In genomic region chr11:112408551-112408950, GRCh38 we compare ENCODE assay signal across 22 cellular contexts.
DNase-seq lines count a peak whose midpoint lies in the region; ATAC-seq and TF ChIP-seq lines count a peak whose summit lies in the region.
"Had no signal": no experiment of that assay in that cellular context is flagged by ENCODE, and none has a peak within 500 bp of the region (broad histone marks: within the 10 kb centered on the region; RNA-seq: fewer than 3 reads in every experiment).

No MANE protein-coding gene starts in this region.

- no peaks in the 10 kb centered on the region for H3K9me3 ChIP-seq in iPS DF 6.9 (ENCODE audit: control insufficient read depth, insufficient read depth, low read length)
- H3K9me3 ChIP-seq: SK-N-SH had no signal

- no peaks in the 10 kb centered on the region for H3K4me1 ChIP-seq in iPS DF 6.9 (ENCODE audit: control insufficient read depth, insufficient read depth, low read length)

- peaks cover 31% of the 10 kb centered on the region for H3K9me3 Mint-ChIP-seq in WTC11
- H3K9me3 Mint-ChIP-seq: HFFc6 had no signal

- H3K4me1 Mint-ChIP-seq in WTC11, result peaks cover 27% of the 10 kb centered on the region

- no peak overlapping the region for H3K4me3 ChIP-seq in H7 (ENCODE audit: insufficient read depth, low read depth, low read length)
- no peak overlapping the region for H3K4me3 ChIP-seq in iPS DF 6.9 (ENCODE audit: low read length)
- H3K4me3 ChIP-seq: BLaER1 had no signal

- H3K27me3 ChIP-seq in H7 (ENCODE audit: control insufficient read depth, insufficient read depth, low read length) (no peaks in the 10 kb centered on the region; the same call in 1 of the 2 replicates), iPS DF 6.9 (ENCODE audit: control insufficient read depth, insufficient read depth, low read length) (no peaks in the 10 kb centered on the region)
- H3K27me3 ChIP-seq: BLaER1 had no signal

- H3K4me3 Mint-ChIP-seq in WTC11, result no peak overlapping the region
- H3K4me3 Mint-ChIP-seq: CD4-positive, alpha-beta T cell; HFFc6 had no signal

- H3K36me3 Mint-ChIP-seq in WTC11, result peaks cover 15% of the 10 kb centered on the region

- H3K27ac ChIP-seq in iPS DF 6.9 (ENCODE audit: low read length), result no peak overlapping the region
- H3K27ac ChIP-seq: BLaER1, HL-60, KMS-11 had no signal

- peak overlapping the region; percentile 86 for H3K27ac Mint-ChIP-seq in WTC11
- H3K27ac Mint-ChIP-seq: CD4-positive, alpha-beta T cell; HFFc6 had no signal

- POLR2A ChIA-PET in WTC11 (lab: Charles Lee), result no interaction called here

- peaks cover 21% of the 10 kb centered on the region for H3K27me3 Mint-ChIP-seq in WTC11 (ENCODE audit: low read depth)

- CTCF ChIA-PET in WTC11 (lab: Charles Lee), result interaction anchor here (1.1 to 1.3 kb wide), 3 partner anchors 32 to 179 kb away, joined by 3 to 8 read pairs (median 3); no protein-coding TSS in a partner anchor

- DNase-seq in H7 (peak; percentile 38), WTC11 (ENCODE audit: low spot score) (peak; percentile 45), iPS DF 6.9 (ENCODE audit: low read depth, low spot score) (peak; percentile 9), renal cortical epithelial cell (ENCODE audit: low read depth) (peak; percentile 1), NCI-H2196 (lab: John Stamatoyannopoulos, UW; ENCODE audit: unreplicated experiment) (no peak)
- DNase-seq: ACHN; CD4-positive, alpha-beta T cell; COR-L47; DND-41; HFFc6; IMR-90; MV-4-11; NCI-H1105 treated with DMSO at 0.1 percent for 48 hours; NCI-H2107; NCI-H748 treated with DMSO at 0.1 percent for 48 hours; SIG-M5; SK-N-SH had no signal

- no CpG with 5 or more reads among the region's 7 CpGs for WGBS in iPS DF 6.9 (ENCODE audit: insufficient coverage, insufficient read length)

- ATAC-seq in WTC11 (peak; percentile 95), GM18502 (IDR thresholded peaks at IDR 0.05; ENCODE audit: poor library complexity, unreplicated experiment) (no peak), GM21576 (IDR thresholded peaks at IDR 0.05; ENCODE audit: unreplicated experiment) (no peak)

- H3K36me3 ChIP-seq in H7 (replicated peaks; ENCODE audit: control insufficient read depth, insufficient read depth, low read length) (no peaks in the 10 kb centered on the region), iPS DF 6.9 (ENCODE audit: control insufficient read depth, insufficient read depth, low read length) (no peaks in the 10 kb centered on the region)
- H3K36me3 ChIP-seq: BLaER1 had no signal

- no peak for TF ChIP-seq CTCF in WTC11 (IDR thresholded peaks at IDR 0.05)

TF ChIP-seq in WTC11, 78 proteins besides CTCF, POLR2A, EP300 and RAD21:
- TF ChIP-seq FOXP4 (CRISPR knock-in tag; IDR thresholded peaks at IDR 0.05) (peak; percentile 15; the same call in 1 of the 2 replicates), FOXK1 (CRISPR knock-in tag; IDR thresholded peaks at IDR 0.05) (peak; percentile 45; the same call in 1 of the 2 replicates), USF2 (CRISPR knock-in tag; IDR thresholded peaks at IDR 0.05) (0 out of 2 replicates have a peak, but pooled peaks have one; percentile 8), TEAD1 (CRISPR knock-in tag; IDR thresholded peaks at IDR 0.05) (peak; percentile 14; the same call in 1 of the 2 replicates), ERG (CRISPR knock-in tag; IDR thresholded peaks at IDR 0.05) (no peak), ETV6 (CRISPR knock-in tag; IDR thresholded peaks at IDR 0.05) (no peak)
